Comparison of ENCODE assay signal across 1 cellular context in the genomic region with DNA sequence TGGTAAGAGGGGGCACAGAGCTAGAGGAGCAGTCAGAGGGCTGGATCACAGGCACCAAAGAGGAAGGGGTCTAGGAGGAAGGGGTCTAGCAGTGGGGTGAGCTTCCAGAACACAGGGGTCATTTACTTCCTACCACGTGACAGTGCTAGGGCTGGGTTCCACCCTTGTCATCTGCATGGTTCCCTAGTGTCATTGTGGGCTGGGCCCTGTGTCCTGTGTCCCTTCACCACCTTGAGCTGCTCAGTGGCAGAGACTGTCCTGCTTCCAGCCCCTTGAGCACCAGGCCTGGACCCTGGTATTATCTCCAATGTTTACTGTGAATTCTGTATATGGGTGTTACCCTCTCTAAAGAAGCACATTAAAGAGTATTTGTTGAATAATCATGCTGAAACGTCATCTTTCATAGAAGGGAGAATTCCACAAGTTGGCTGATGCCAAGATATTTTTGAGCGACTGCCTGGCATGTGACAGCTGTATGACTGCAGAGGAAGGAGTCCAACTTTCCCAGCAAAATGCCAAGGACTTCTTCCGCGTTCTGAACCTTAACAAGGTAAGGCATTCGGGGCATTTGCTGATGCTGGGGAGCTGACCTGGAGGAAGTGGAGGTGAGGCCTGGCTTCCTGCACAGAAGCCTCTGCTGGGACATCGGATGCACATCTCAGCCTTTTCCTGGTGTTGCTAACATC.
A peak's percentile ranks its signal among the peaks of the same experiment; 100 is the strongest.
TF ChIP-seq lines count a peak whose summit lies in the region.

No MANE protein-coding gene starts in this region.

TF ChIP-seq in GM12878, 131 proteins besides CTCF, POLR2A, EP300 and RAD21:
- TF ChIP-seq SPI1 (IDR thresholded peaks at IDR 0.05; ENCODE audit: borderline replicate concordance, insufficient read depth, low read depth, low read length): no peak
- no peak for TF ChIP-seq MEF2B (IDR thresholded peaks at IDR 0.05; ENCODE audit: partially characterized antibody, poor library complexity, severe bottlenecking)
- TF ChIP-seq, protein P1, sequence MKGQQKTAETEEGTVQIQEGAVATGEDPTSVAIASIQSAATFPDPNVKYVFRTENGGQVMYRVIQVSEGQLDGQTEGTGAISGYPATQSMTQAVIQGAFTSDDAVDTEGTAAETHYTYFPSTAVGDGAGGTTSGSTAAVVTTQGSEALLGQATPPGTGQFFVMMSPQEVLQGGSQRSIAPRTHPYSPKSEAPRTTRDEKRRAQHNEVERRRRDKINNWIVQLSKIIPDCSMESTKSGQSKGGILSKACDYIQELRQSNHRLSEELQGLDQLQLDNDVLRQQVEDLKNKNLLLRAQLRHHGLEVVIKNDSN (IDR thresholded peaks at IDR 0.05; ENCODE audit: borderline replicate concordance, extremely low read length, insufficient read depth, low read depth, low read length): no peak
- TF ChIP-seq ZNF384 (IDR thresholded peaks at IDR 0.05; ENCODE audit: borderline replicate concordance, low read depth, low read length): no peak
- TF ChIP-seq CHD1 (IDR thresholded peaks at IDR 0.05; ENCODE audit: low read depth, low read length): no peak
- TF ChIP-seq, protein P2, sequence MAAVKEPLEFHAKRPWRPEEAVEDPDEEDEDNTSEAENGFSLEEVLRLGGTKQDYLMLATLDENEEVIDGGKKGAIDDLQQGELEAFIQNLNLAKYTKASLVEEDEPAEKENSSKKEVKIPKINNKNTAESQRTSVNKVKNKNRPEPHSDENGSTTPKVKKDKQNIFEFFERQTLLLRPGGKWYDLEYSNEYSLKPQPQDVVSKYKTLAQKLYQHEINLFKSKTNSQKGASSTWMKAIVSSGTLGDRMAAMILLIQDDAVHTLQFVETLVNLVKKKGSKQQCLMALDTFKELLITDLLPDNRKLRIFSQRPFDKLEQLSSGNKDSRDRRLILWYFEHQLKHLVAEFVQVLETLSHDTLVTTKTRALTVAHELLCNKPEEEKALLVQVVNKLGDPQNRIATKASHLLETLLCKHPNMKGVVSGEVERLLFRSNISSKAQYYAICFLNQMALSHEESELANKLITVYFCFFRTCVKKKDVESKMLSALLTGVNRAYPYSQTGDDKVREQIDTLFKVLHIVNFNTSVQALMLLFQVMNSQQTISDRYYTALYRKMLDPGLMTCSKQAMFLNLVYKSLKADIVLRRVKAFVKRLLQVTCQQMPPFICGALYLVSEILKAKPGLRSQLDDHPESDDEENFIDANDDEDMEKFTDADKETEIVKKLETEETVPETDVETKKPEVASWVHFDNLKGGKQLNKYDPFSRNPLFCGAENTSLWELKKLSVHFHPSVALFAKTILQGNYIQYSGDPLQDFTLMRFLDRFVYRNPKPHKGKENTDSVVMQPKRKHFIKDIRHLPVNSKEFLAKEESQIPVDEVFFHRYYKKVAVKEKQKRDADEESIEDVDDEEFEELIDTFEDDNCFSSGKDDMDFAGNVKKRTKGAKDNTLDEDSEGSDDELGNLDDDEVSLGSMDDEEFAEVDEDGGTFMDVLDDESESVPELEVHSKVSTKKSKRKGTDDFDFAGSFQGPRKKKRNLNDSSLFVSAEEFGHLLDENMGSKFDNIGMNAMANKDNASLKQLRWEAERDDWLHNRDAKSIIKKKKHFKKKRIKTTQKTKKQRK (IDR thresholded peaks at IDR 0.05; ENCODE audit: low read depth, low read length): no peak
- 0 out of 2 replicates have a peak, but pooled peaks have one; percentile 42 for TF ChIP-seq POLR2AphosphoS5 (IDR thresholded peaks at IDR 0.05; ENCODE audit: low read length)
